8 cellular contexts compared by ENCODE assay signal in the genomic region with DNA sequence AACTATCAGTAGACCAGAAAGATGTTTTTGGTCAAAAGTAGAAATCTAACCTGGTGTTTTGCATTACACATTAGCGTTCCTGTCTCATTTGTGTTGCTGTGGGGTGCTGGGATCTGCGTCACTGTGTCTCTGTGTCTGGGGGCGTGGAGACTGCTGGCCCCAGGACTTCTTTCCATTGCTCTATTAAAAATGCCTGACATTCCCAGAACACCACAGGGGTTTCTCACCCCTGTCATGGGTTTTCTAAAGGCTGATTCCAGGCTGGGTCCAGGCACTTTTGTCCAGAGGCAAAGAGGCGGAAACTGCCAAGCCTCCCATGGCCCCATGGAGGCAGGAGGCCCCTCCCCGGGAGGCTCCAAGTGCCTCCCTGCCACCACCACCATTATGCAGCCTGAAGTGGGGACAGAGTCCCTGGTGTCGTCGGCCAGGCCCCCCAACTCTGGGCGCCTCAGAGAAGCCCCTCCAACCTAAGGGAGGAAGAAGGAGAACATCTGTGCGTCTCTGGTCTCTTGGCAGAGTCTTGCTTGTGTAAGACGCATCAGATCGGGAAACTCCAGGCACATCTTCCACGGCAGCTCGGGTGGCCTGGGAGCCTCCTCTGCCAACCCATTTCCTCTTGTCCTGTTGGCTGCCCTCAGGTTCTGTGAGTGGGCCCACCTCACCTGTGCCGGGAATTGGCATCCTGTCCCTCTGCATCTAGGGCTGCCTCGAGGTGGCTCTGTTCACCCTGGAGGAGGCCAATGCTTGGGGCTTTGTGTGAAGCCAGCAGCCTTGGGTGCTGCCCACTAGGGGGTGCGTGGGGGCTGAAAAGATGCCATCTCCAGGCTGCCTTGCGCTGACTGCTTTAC. TPM values are rescaled to one million over a fixed set of nuclear protein-coding genes. Genes with fewer than 3 reads are reported as not detected.
A peak's percentile ranks its signal among the peaks of the same experiment; 100 is the strongest.
DNase-seq lines count a peak whose midpoint lies in the region; ATAC-seq and TF ChIP-seq lines count a peak whose summit lies in the region.

No MANE protein-coding gene starts in this region.

- 68% methylated on average over 17 of the region's 17 CpGs for WGBS in tibial nerve, 2 donors

- TF ChIP-seq POLR2A in tibial nerve (IDR thresholded peaks at IDR 0.05): no peak

- H3K4me3 ChIP-seq in tibial nerve: no peak overlapping the region

- no peaks in the 10 kb centered on the region for H3K9me3 Mint-ChIP-seq in activated CD4-positive, alpha-beta T cell treated with anti-CD3 and anti-CD28 coated beads, Interleukin-2, amount 10 ng/mL, durations not matched to agents 7 days and 5 days
- H3K9me3 Mint-ChIP-seq in activated CD4-positive, alpha-beta memory T cell treated with anti-CD3 and anti-CD28 coated beads, Interleukin-2, amount 10 ng/mL, durations not matched to agents 7 days and 5 days: peaks cover 4% of the 10 kb centered on the region

- ATAC-seq in left lobe of liver: peak; percentile 72

- H3K9me3 ChIP-seq in tibial nerve: no peaks in the 10 kb centered on the region

- peak; percentile 21 for DNase-seq in activated CD4-positive, alpha-beta T cell treated with anti-CD3 and anti-CD28 coated beads, Interleukin-2, amount 10 ng/mL, durations not matched to agents 7 days and 5 days
- no peak for DNase-seq in activated CD4-positive, alpha-beta T cell treated with anti-CD3 and anti-CD28 coated beads for 1 hour
- peak; percentile 12 for DNase-seq in LoVo (ENCODE audit: low spot score)
- DNase-seq in activated CD4-positive, alpha-beta memory T cell treated with anti-CD3 and anti-CD28 coated beads, Interleukin-2, amount 10 ng/mL, durations not matched to agents 7 days and 5 days: peak; percentile 29
- no peak for DNase-seq in left lobe of liver (ENCODE audit: low spot score)
- no peak for DNase-seq in NCI-H774 (lab: John Stamatoyannopoulos, UW)
- DNase-seq in tibial nerve (ENCODE audit: low spot score in 2 of 2): no peak
- DNase-seq in NCI-H1048 (lab: John Stamatoyannopoulos, UW): no peak

- POLR2A ChIA-PET in activated CD4-positive, alpha-beta T cell treated with anti-CD3 and anti-CD28 coated beads, Interleukin-2, amount 10 ng/mL, durations not matched to agents 7 days and 5 days (lab: Charles Lee): no interaction called here
- POLR2A ChIA-PET in activated CD4-positive, alpha-beta memory T cell treated with anti-CD3 and anti-CD28 coated beads, Interleukin-2, amount 10 ng/mL, durations not matched to agents 7 days and 5 days (lab: Charles Lee): no interaction called here

- H3K27me3 Mint-ChIP-seq in activated CD4-positive, alpha-beta T cell treated with anti-CD3 and anti-CD28 coated beads, Interleukin-2, amount 10 ng/mL, durations not matched to agents 7 days and 5 days: no peaks in the 10 kb centered on the region
- H3K27me3 Mint-ChIP-seq in activated CD4-positive, alpha-beta memory T cell treated with anti-CD3 and anti-CD28 coated beads, Interleukin-2, amount 10 ng/mL, durations not matched to agents 7 days and 5 days: no peaks in the 10 kb centered on the region

- no peak overlapping the region for H3K4me3 Mint-ChIP-seq in activated CD4-positive, alpha-beta T cell treated with anti-CD3 and anti-CD28 coated beads, Interleukin-2, amount 10 ng/mL, durations not matched to agents 7 days and 5 days
- no peak overlapping the region for H3K4me3 Mint-ChIP-seq in activated CD4-positive, alpha-beta memory T cell treated with anti-CD3 and anti-CD28 coated beads, Interleukin-2, amount 10 ng/mL, durations not matched to agents 7 days and 5 days

- H3K27me3 ChIP-seq in tibial nerve: no peaks in the 10 kb centered on the region

- H3K4me1 Mint-ChIP-seq in activated CD4-positive, alpha-beta T cell treated with anti-CD3 and anti-CD28 coated beads, Interleukin-2, amount 10 ng/mL, durations not matched to agents 7 days and 5 days: no peaks in the 10 kb centered on the region
- peaks cover 2% of the 10 kb centered on the region for H3K4me1 Mint-ChIP-seq in activated CD4-positive, alpha-beta memory T cell treated with anti-CD3 and anti-CD28 coated beads, Interleukin-2, amount 10 ng/mL, durations not matched to agents 7 days and 5 days

- no peak for TF ChIP-seq CTCF in tibial nerve (IDR thresholded peaks at IDR 0.05)

- H3K36me3 ChIP-seq in tibial nerve: no peaks in the 10 kb centered on the region

- no peak overlapping the region for H3K27ac ChIP-seq in tibial nerve

- H3K4me1 ChIP-seq in tibial nerve: no peaks in the 10 kb centered on the region

- no peak overlapping the region for H3K27ac Mint-ChIP-seq in activated CD4-positive, alpha-beta T cell treated with anti-CD3 and anti-CD28 coated beads, Interleukin-2, amount 10 ng/mL, durations not matched to agents 7 days and 5 days
- H3K27ac Mint-ChIP-seq in activated CD4-positive, alpha-beta memory T cell treated with anti-CD3 and anti-CD28 coated beads, Interleukin-2, amount 10 ng/mL, durations not matched to agents 7 days and 5 days: no peak overlapping the region

- TF ChIP-seq EP300 in tibial nerve (IDR thresholded peaks at IDR 0.05): no peak

- CTCF ChIA-PET in activated CD4-positive, alpha-beta T cell treated with anti-CD3 and anti-CD28 coated beads, Interleukin-2, amount 10 ng/mL, durations not matched to agents 7 days and 5 days (lab: Charles Lee): no interaction called here
- CTCF ChIA-PET in activated CD4-positive, alpha-beta memory T cell treated with anti-CD3 and anti-CD28 coated beads, Interleukin-2, amount 10 ng/mL, durations not matched to agents 7 days and 5 days (lab: Charles Lee): no interaction called here

- no peaks in the 10 kb centered on the region for H3K36me3 Mint-ChIP-seq in activated CD4-positive, alpha-beta T cell treated with anti-CD3 and anti-CD28 coated beads, Interleukin-2, amount 10 ng/mL, durations not matched to agents 7 days and 5 days (ENCODE audit: low read depth)
- peaks cover 5% of the 10 kb centered on the region for H3K36me3 Mint-ChIP-seq in activated CD4-positive, alpha-beta memory T cell treated with anti-CD3 and anti-CD28 coated beads, Interleukin-2, amount 10 ng/mL, durations not matched to agents 7 days and 5 days (ENCODE audit: low read depth)

RNA-seq across cellular contexts. Expression of a gene that starts 13.8 kb away (rescaled TPM):
- under 1 TPM; 0.10 TPM for total RNA-seq in activated CD4-positive, alpha-beta T cell treated with anti-CD3 and anti-CD28 coated beads, Interleukin-2, amount 10 ng/mL, durations not matched to agents 7 days and 5 days
- not detected for total RNA-seq in activated CD4-positive, alpha-beta memory T cell treated with anti-CD3 and anti-CD28 coated beads, Interleukin-2, amount 10 ng/mL, durations not matched to agents 7 days and 5 days
- 0.25 TPM for total RNA-seq in left lobe of liver
- total RNA-seq in tibial nerve: under 1 TPM; under 0.01 to 0.42 (median 0.26) TPM

Comparison
In these comparisons a context has a peak if more than half of its experiments do, and no peak if none do; other contexts are left out.
1. DNase-seq: peak in activated CD4-positive, alpha-beta T cell treated with anti-CD3 and anti-CD28 coated beads, Interleukin-2, amount 10 ng/mL, durations not matched to agents 7 days and 5 days (single experiment), LoVo (single experiment) and activated CD4-positive, alpha-beta memory T cell treated with anti-CD3 and anti-CD28 coated beads, Interleukin-2, amount 10 ng/mL, durations not matched to agents 7 days and 5 days (single experiment); none in activated CD4-positive, alpha-beta T cell treated with anti-CD3 and anti-CD28 coated beads for 1 hour (single experiment), left lobe of liver (single experiment), NCI-H774 (single experiment), tibial nerve (0 of 2) and NCI-H1048 (single experiment).